8 cellular contexts compared by ENCODE assay signal in the genomic region with DNA sequence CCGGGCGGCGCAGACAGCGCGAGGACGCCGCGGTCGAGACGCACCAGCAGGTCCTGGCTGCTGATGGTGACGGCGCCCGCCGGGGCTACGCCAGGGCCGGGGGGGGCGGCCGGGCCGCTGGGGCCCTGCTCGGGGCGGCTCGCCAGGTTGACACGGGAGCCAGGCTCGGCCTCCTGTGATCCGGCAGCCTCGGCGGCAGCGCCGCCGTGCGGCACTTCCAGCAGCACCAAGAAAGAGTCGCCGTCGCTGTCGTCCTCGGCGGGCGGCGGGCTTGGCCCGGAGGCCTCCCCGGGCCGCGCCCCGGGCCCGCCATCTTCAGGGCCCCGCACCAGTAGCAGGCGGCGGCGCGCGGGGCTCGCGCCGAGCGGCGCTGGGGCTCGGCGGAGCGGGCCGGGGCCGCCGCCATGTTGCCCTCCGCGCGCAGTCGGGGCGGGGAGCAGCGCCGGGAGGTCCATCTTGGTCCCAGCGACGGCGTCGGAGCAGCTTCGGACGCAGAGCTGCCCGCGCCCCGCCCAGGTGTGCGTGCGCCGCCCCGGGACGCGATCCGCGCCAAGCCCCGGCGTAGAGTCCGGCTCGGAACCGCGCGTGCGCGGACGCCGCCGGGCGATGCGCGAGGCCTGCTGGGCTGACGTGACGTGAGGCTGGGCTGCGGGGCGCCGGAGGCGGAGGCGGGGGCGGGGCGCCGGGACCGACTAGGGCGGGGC. TPM values are rescaled to one million over a fixed set of nuclear protein-coding genes. Genes with fewer than 3 reads are reported as not detected.
DNase-seq lines count a peak whose midpoint lies in the region; ATAC-seq, FAIRE-seq and TF ChIP-seq lines count a peak whose summit lies in the region.

A gene with protein sequence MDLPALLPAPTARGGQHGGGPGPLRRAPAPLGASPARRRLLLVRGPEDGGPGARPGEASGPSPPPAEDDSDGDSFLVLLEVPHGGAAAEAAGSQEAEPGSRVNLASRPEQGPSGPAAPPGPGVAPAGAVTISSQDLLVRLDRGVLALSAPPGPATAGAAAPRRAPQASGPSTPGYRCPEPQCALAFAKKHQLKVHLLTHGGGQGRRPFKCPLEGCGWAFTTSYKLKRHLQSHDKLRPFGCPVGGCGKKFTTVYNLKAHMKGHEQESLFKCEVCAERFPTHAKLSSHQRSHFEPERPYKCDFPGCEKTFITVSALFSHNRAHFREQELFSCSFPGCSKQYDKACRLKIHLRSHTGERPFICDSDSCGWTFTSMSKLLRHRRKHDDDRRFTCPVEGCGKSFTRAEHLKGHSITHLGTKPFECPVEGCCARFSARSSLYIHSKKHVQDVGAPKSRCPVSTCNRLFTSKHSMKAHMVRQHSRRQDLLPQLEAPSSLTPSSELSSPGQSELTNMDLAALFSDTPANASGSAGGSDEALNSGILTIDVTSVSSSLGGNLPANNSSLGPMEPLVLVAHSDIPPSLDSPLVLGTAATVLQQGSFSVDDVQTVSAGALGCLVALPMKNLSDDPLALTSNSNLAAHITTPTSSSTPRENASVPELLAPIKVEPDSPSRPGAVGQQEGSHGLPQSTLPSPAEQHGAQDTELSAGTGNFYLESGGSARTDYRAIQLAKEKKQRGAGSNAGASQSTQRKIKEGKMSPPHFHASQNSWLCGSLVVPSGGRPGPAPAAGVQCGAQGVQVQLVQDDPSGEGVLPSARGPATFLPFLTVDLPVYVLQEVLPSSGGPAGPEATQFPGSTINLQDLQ (minus strand): TSS at position 481 of the 704 bp plus-strand sequence. CDS start 26 bp downstream, at position 455.

- ATAC-seq in HG02840 (IDR thresholded peaks at IDR 0.05; ENCODE audit: low FRiP score, unreplicated experiment) = peak; percentile 85
- ATAC-seq in heart left ventricle = peak; percentile 83 to 89 (median 87)
- ATAC-seq in upper lobe of left lung (ENCODE audit: low FRiP score in 2 of 2) = peak; percentile 90 to 92

- 0 to 1% (median 0%) methylated on average over 14 to 113 of the region's 113 CpGs; no CpG with 5 or more reads in 1 of the 4 donors for WGBS in adrenal gland, 4 donors
- WGBS in heart left ventricle, 4 donors = 0 to 1% (median 0%) methylated on average over 17 to 113 of the region's 113 CpGs
- WGBS in upper lobe of left lung, 2 donors = no CpG with 5 or more reads among the region's 113 CpGs

- intact Hi-C loops in adrenal gland (cut with DNase I) (no loop called here), heart left ventricle (cut with DNase I) (loop anchor here in 2 of 10 donors (10.0 kb wide), 2 partner anchors 121 to 221 kb away; a partner anchor contains a TSS), posterior vena cava (cut with DNase I) (no loop called here)

- peak; percentile 77; the same call in 1 of the 2 replicates for TF ChIP-seq POLR2A in GM12892 (IDR thresholded peaks at IDR 0.05; ENCODE audit: low read depth, low read length)
- TF ChIP-seq POLR2A in adrenal gland (IDR thresholded peaks at IDR 0.05) = peak; percentile 92 to 94
- peak in 1 of 2 donors; percentile 50 for TF ChIP-seq POLR2A in heart left ventricle (IDR thresholded peaks at IDR 0.05)
- TF ChIP-seq POLR2A in upper lobe of left lung (IDR thresholded peaks at IDR 0.05) = peak in 3 of 4 donors; percentile 72 to 94 (median 86)

- peak in 1 of 4 donors; percentile 8 for TF ChIP-seq EP300 in upper lobe of left lung (IDR thresholded peaks at IDR 0.05)

- H3K9me3 ChIP-seq in adrenal gland (replicated peaks in 1 of 3) (no peaks in the 10 kb centered on the region), heart left ventricle (no peaks in the 10 kb centered on the region), upper lobe of left lung (no peaks in the 10 kb centered on the region)

- H3K27ac ChIP-seq in adrenal gland (peak within 1 kb of the TSS; percentile 20 to 99 (median 95)), heart left ventricle (peak within 1 kb of the TSS; percentile 85 to 97 (median 92)), upper lobe of left lung (peak within 1 kb of the TSS; percentile 94 to 99 (median 94))

- FAIRE-seq in GM12892 (lab: Jason Lieb, UNC) = peak; percentile 99

- H3K36me3 ChIP-seq in adrenal gland (replicated peaks in 1 of 2) (peaks cover 0 to 15% of the 10 kb centered on the region in 2 donors), heart left ventricle (peaks cover 0 to 17% (median 10%) of the 10 kb centered on the region in 9 donors), upper lobe of left lung (peaks cover 4 to 13% (median 6%) of the 10 kb centered on the region in 4 donors)

- DNase-seq in GM12892 (ENCODE audit: insufficient read length) (peak; percentile 100), NCI-H1436 (lab: John Stamatoyannopoulos, UW) (peak; percentile 91), T-helper 1 cell (peak; percentile 88 to 95 (median 91)), adrenal gland (peak; percentile 93 to 97 (median 96)), heart left ventricle (peak; percentile 95 to 98 (median 96)), posterior vena cava (ENCODE audit: low spot score) (peak; percentile 99), upper lobe of left lung (peak; percentile 96 to 100)

- H3K27me3 ChIP-seq in adrenal gland (no peaks in the 10 kb centered on the region), heart left ventricle (no peaks in the 10 kb centered on the region), upper lobe of left lung (no peaks in the 10 kb centered on the region)

- peak within 1 kb of the TSS in 3 of 4 donors; percentile 37 to 87 (median 71) for H3K4me3 ChIP-seq in adrenal gland
- peak within 1 kb of the TSS; percentile 63 to 90 (median 80) for H3K4me3 ChIP-seq in heart left ventricle
- peak within 1 kb of the TSS; percentile 67 to 80 (median 75) for H3K4me3 ChIP-seq in upper lobe of left lung

- peaks cover 31 to 43% of the 10 kb centered on the region in 2 donors for H3K4me1 ChIP-seq in adrenal gland (replicated peaks in 1 of 2)
- H3K4me1 ChIP-seq in heart left ventricle = peaks cover 0 to 54% (median 42%) of the 10 kb centered on the region in 12 donors
- H3K4me1 ChIP-seq in upper lobe of left lung = peaks cover 41 to 54% (median 47%) of the 10 kb centered on the region in 4 donors

- TF ChIP-seq CTCF in adrenal gland (IDR thresholded peaks at IDR 0.05) (peak in 3 of 6 experiments; percentile 32 to 44 (median 43)), heart left ventricle (IDR thresholded peaks at IDR 0.05) (peak in 9 of 12 donors; percentile 18 to 70 (median 51)), upper lobe of left lung (IDR thresholded peaks at IDR 0.05) (peak in 5 of 6 experiments; percentile 30 to 75 (median 57))

RNA-seq across cellular contexts. Expression of the gene that starts here (rescaled TPM):
- polyA plus RNA-seq in GM12892 (2012; ENCODE audit: missing spikeins) = 6.4 TPM
- total RNA-seq in adrenal gland (10 to 100 TPM; 25.2 to 45.2 (median 33.7) TPM), heart left ventricle (10 to 100 TPM; 15.4 to 40.3 (median 20.2) TPM), posterior vena cava (10 to 100 TPM; 26.8 to 26.9 TPM), upper lobe of left lung (100 to 1,000 TPM in 1 of 6 donors, 10 to 100 TPM in 5; 35.9 to 112 (median 53.5) TPM)
- polyA plus RNA-seq in adrenal gland (10 to 100 TPM; 16.4 to 18.4 (median 17.4) TPM), heart left ventricle (10 to 100 TPM in 1 of 2 donors, 1 to 10 TPM in 1; 8.7 to 10.9 TPM)

Comparison
In these comparisons a context has a peak if more than half of its experiments do, and no peak if none do; other contexts are left out.
1. Peak in every context shown above with its lines: DNase-seq, ATAC-seq, H3K4me3 ChIP-seq and H3K27ac ChIP-seq.